ENCODE assay signal across 18 cellular contexts in genomic region chr3:168134931-168135330, GRCh38. TPM values are rescaled to one million over a fixed set of nuclear protein-coding genes. Genes with fewer than 3 reads are reported as not detected.
DNase-seq lines count a peak whose midpoint lies in the region; ATAC-seq, FAIRE-seq and TF ChIP-seq lines count a peak whose summit lies in the region.
"Had no signal": no experiment of that assay in that cellular context is flagged by ENCODE, and none has a peak within 500 bp of the region (broad histone marks: within the 10 kb centered on the region; RNA-seq: fewer than 3 reads in every experiment).

No MANE protein-coding gene starts in this region.

- no peak overlapping the region for H2BK120ac ChIP-seq in mesendoderm (ENCODE audit: low read depth, low read length)

- no peak overlapping the region for H3K4me2 ChIP-seq in mesendoderm (ENCODE audit: low read length)

- TF ChIP-seq CTCF in GM06990 (IDR thresholded peaks at IDR 0.05; ENCODE audit: insufficient read depth, low read length, poor library complexity, severe bottlenecking) (no peak), RWPE1 (conservative IDR thresholded peaks at IDR 0.05; ENCODE audit: low read depth) (no peak)

- no peak for FAIRE-seq in small intestine (lab: Jason Lieb, UNC)

- no peaks in the 10 kb centered on the region for H3K4me1 Mint-ChIP-seq in activated T-helper 17 cell treated with anti-CD3 and anti-CD28 coated beads, Interleukin-2, amount 50 U/mL, for 72 hours
- H3K4me1 Mint-ChIP-seq: activated naive CD4-positive, alpha-beta T cell treated with anti-CD3 and anti-CD28 coated beads, Interleukin-2, amount 10 ng/mL, durations not matched to agents 7 days and 5 days; CD8-positive, alpha-beta memory T cell; WTC11 had no signal

- H3K27me3 Mint-ChIP-seq in activated T-helper 17 cell treated with anti-CD3 and anti-CD28 coated beads, Interleukin-2, amount 50 U/mL, for 72 hours, result no peaks in the 10 kb centered on the region
- H3K27me3 Mint-ChIP-seq: activated naive CD4-positive, alpha-beta T cell treated with anti-CD3 and anti-CD28 coated beads, Interleukin-2, amount 10 ng/mL, durations not matched to agents 7 days and 5 days had no signal

- H3K56ac ChIP-seq in mesendoderm (ENCODE audit: low read length), result no peak overlapping the region

- no peak overlapping the region for H3K9ac ChIP-seq in mesendoderm (ENCODE audit: low read length)

- H3K4me1 ChIP-seq in small intestine (ENCODE audit: control insufficient read depth in 2 of 2, insufficient read depth in 1 of 2, low read depth in 1 of 2, low read length in 1 of 2), result no peaks in the 10 kb centered on the region
- no peaks in the 10 kb centered on the region for H3K4me1 ChIP-seq in mesendoderm (ENCODE audit: control insufficient read depth, low read depth, low read length)
- H3K4me1 ChIP-seq: breast epithelium, HAP-1 had no signal

- no peak overlapping the region for H4K5ac ChIP-seq in mesendoderm (ENCODE audit: low read length)

- H3K4me3 ChIP-seq in GM06990 (replicated peaks; ENCODE audit: low read depth, low read length) (no peak overlapping the region), small intestine (ENCODE audit: low read depth in 1 of 2, low read length in 2 of 2) (no peak overlapping the region), mesendoderm (ENCODE audit: low read length) (no peak overlapping the region)
- H3K4me3 ChIP-seq: breast epithelium, HAP-1, stomach had no signal

- no peak overlapping the region for H3K4ac ChIP-seq in mesendoderm (ENCODE audit: low read depth, low read length)

- no peak overlapping the region for H3K27ac Mint-ChIP-seq in activated T-helper 17 cell treated with anti-CD3 and anti-CD28 coated beads, Interleukin-2, amount 50 U/mL, for 72 hours
- H3K27ac Mint-ChIP-seq: activated naive CD4-positive, alpha-beta T cell treated with anti-CD3 and anti-CD28 coated beads, Interleukin-2, amount 10 ng/mL, durations not matched to agents 7 days and 5 days; CD8-positive, alpha-beta memory T cell; WTC11 had no signal

- H3K36me3 ChIP-seq in GM06990 (ENCODE audit: control insufficient read depth, insufficient read depth, low read length), result no peaks in the 10 kb centered on the region
- H3K36me3 ChIP-seq in small intestine (ENCODE audit: control insufficient read depth in 2 of 2, insufficient read depth in 2 of 2, low read length in 2 of 2), result no peaks in the 10 kb centered on the region
- H3K36me3 ChIP-seq in mesendoderm (ENCODE audit: control insufficient read depth, insufficient read depth, low read length), result no peaks in the 10 kb centered on the region
- H3K36me3 ChIP-seq: breast epithelium, HAP-1, neutrophil, stomach had no signal

- ATAC-seq in GM21360 (IDR thresholded peaks at IDR 0.05; ENCODE audit: unreplicated experiment) (peak; percentile 87), HG03060 (IDR thresholded peaks at IDR 0.05; ENCODE audit: low read depth, unreplicated experiment) (peak; percentile 89)
- peak; percentile 31 for ATAC-seq in activated T-helper 17 cell treated with anti-CD3 and anti-CD28 coated beads, Interleukin-2, amount 50 U/mL, for 72 hours (replicated peaks)
- ATAC-seq: WTC11 had no signal

- H3K9me3 ChIP-seq in small intestine (ENCODE audit: control insufficient read depth, low read depth), result no peaks in the 10 kb centered on the region
- H3K9me3 ChIP-seq: neutrophil had no signal

- POLR2A ChIA-PET in RWPE1 (lab: Yijun Ruan, JAX; ENCODE audit: low non-redundant PET), result no interaction called here

- no peak overlapping the region for H4K8ac ChIP-seq in mesendoderm (ENCODE audit: low read depth, low read length)

- no peaks in the 10 kb centered on the region for H3K9me3 Mint-ChIP-seq in activated T-helper 17 cell treated with anti-CD3 and anti-CD28 coated beads, Interleukin-2, amount 50 U/mL, for 72 hours
- H3K9me3 Mint-ChIP-seq: activated naive CD4-positive, alpha-beta T cell treated with anti-CD3 and anti-CD28 coated beads, Interleukin-2, amount 10 ng/mL, durations not matched to agents 7 days and 5 days had no signal

- no peak overlapping the region for H2AK5ac ChIP-seq in mesendoderm (ENCODE audit: low read length)

- H3K23ac ChIP-seq in mesendoderm (ENCODE audit: low read length), result no peak overlapping the region

- CTCF ChIA-PET in RWPE1 (lab: Yijun Ruan, JAX), result no interaction called here

- no peak overlapping the region for H2BK15ac ChIP-seq in mesendoderm (replicated peaks; ENCODE audit: low read depth)

- WGBS in small intestine, 3 donors, result 62 to 69% (median 63%) methylated on average over 5 of the region's 5 CpGs
- WGBS in mesendoderm (ENCODE audit: extremely low coverage, insufficient coverage, low lambda C conversion rate), result no CpG with 5 or more reads among the region's 5 CpGs

- H3K79me2 ChIP-seq in mesendoderm (ENCODE audit: control insufficient read depth, insufficient read depth, low read length), result no peaks in the 10 kb centered on the region

- DNase-seq in GM06990 (ENCODE audit: extremely low read depth, insufficient read length) (peak; percentile 9), glomerular visceral epithelial cell (ENCODE audit: extremely low spot score) (no peak), RWPE1 (ENCODE audit: low spot score) (no peak), small intestine (no peak), mesendoderm (no peak)
- DNase-seq: activated naive CD4-positive, alpha-beta T cell treated with anti-CD3 and anti-CD28 coated beads, Interleukin-2, amount 10 ng/mL, durations not matched to agents 7 days and 5 days; CD8-positive, alpha-beta memory T cell; effector CD4-positive, alpha-beta T cell; KG1; NCI-H1417; stomach had no signal

- H3K4me3 Mint-ChIP-seq in activated T-helper 17 cell treated with anti-CD3 and anti-CD28 coated beads, Interleukin-2, amount 50 U/mL, for 72 hours, result no peak overlapping the region
- H3K4me3 Mint-ChIP-seq: activated naive CD4-positive, alpha-beta T cell treated with anti-CD3 and anti-CD28 coated beads, Interleukin-2, amount 10 ng/mL, durations not matched to agents 7 days and 5 days; CD8-positive, alpha-beta memory T cell; WTC11 had no signal

- H3K27me3 ChIP-seq in GM06990 (replicated peaks; ENCODE audit: control insufficient read depth, insufficient read depth, low read length) (no peaks in the 10 kb centered on the region), small intestine (ENCODE audit: control insufficient read depth in 2 of 2, insufficient read depth in 2 of 2, low read length in 2 of 2) (no peaks in the 10 kb centered on the region), mesendoderm (ENCODE audit: insufficient read depth, low read length, poor library complexity) (no peaks in the 10 kb centered on the region)
- H3K27me3 ChIP-seq: breast epithelium, neutrophil, stomach had no signal

- no peak overlapping the region for H3K18ac ChIP-seq in mesendoderm (ENCODE audit: low read length)

- H2BK5ac ChIP-seq in mesendoderm (ENCODE audit: low read length), result no peak overlapping the region

- no peaks in the 10 kb centered on the region for H3K79me1 ChIP-seq in mesendoderm (ENCODE audit: low read length)

- no peaks in the 10 kb centered on the region for H3K36me3 Mint-ChIP-seq in activated T-helper 17 cell treated with anti-CD3 and anti-CD28 coated beads, Interleukin-2, amount 50 U/mL, for 72 hours (ENCODE audit: low read depth)
- H3K36me3 Mint-ChIP-seq: activated naive CD4-positive, alpha-beta T cell treated with anti-CD3 and anti-CD28 coated beads, Interleukin-2, amount 10 ng/mL, durations not matched to agents 7 days and 5 days; CD8-positive, alpha-beta memory T cell; WTC11 had no signal

- no peak overlapping the region for H3K27ac ChIP-seq in RWPE1
- no peak overlapping the region for H3K27ac ChIP-seq in small intestine (ENCODE audit: low read depth in 1 of 2, low read length in 1 of 2)
- H3K27ac ChIP-seq in mesendoderm (ENCODE audit: low read depth, low read length), result no peak overlapping the region
- H3K27ac ChIP-seq: breast epithelium, neutrophil, stomach had no signal

RNA-seq across cellular contexts. Expression of gene GOLIM4, which starts 39.2 kb away (rescaled TPM):
- 1 to 10 TPM; 3.5 to 6.3 TPM for total RNA-seq in activated T-helper 17 cell treated with anti-CD3 and anti-CD28 coated beads, Interleukin-2, amount 50 U/mL, for 72 hours
- 10 to 100 TPM; 23.2 to 47.4 (median 44.5) TPM for polyA plus RNA-seq in small intestine
- 29.3 TPM for polyA plus RNA-seq in mesendoderm (2013, experiment 1 of 2)
- 28.5 TPM for polyA plus RNA-seq in mesendoderm (2013, experiment 2 of 2)

Comparison
In these comparisons a context has a peak if more than half of its experiments do, and no peak if none do; other contexts are left out.
1. ATAC-seq: peak in every context shown above with its lines; median percentile 89 in HG03060; 87 in GM21360; 31 in activated T-helper 17 cell treated with anti-CD3 and anti-CD28 coated beads, Interleukin-2, amount 50 U/mL, for 72 hours.